ENCODE assay signal across 28 cellular contexts in genomic region chr18:28332071-28332470, GRCh38.
"Had no signal": no experiment of that assay in that cellular context is flagged by ENCODE, and none has a peak within 500 bp of the region (broad histone marks: within the 10 kb centered on the region; RNA-seq: fewer than 3 reads in every experiment).

No MANE protein-coding gene starts in this region.

- H3K4me3 Mint-ChIP-seq: natural killer cell; nephron; neural progenitor cell; stimulated activated effector memory CD8-positive, alpha-beta T cell treated with anti-CD3 and anti-CD28 coated beads, Interleukin-12 subunit alpha, Interleukin-12 subunit beta, amount 100 ng/mL, for 72 hours; stimulated activated naive B cell treated with anti-CD40 and anti-IgM and Interleukin-4, amounts not matched to agents 10 μg/mL and 1 μg/mL and 100 μg/mL, for 72 hours; stimulated activated naive CD8-positive, alpha-beta T cell treated with anti-CD3 and anti-CD28 coated beads, Interleukin-15, Interleukin-2, amounts not matched to agents 100 ng/mL and 50 ng/mL, for 24 hours had no signal

- H2AFZ ChIP-seq: neural progenitor cell, parathyroid adenoma had no signal

- ATAC-seq: natural killer cell; psoas muscle; right cardiac atrium; right lobe of liver; stimulated activated effector memory CD8-positive, alpha-beta T cell treated with anti-CD3 and anti-CD28 coated beads, Interleukin-12 subunit alpha, Interleukin-12 subunit beta, amount 100 ng/mL, for 72 hours; stimulated activated naive B cell treated with anti-CD40 and anti-IgM and Interleukin-4, amounts not matched to agents 10 μg/mL and 1 μg/mL and 100 μg/mL, for 72 hours had no signal

- H3K27me3 Mint-ChIP-seq: progenitor cell of endocrine pancreas; stimulated activated naive B cell treated with anti-CD40 and anti-IgM and Interleukin-4, amounts not matched to agents 10 μg/mL and 1 μg/mL and 100 μg/mL, for 72 hours; stimulated activated naive CD8-positive, alpha-beta T cell treated with anti-CD3 and anti-CD28 coated beads, Interleukin-15, Interleukin-2, amounts not matched to agents 100 ng/mL and 50 ng/mL, for 24 hours had no signal

- H3K36me3 Mint-ChIP-seq: natural killer cell; neural progenitor cell; stimulated activated effector memory CD8-positive, alpha-beta T cell treated with anti-CD3 and anti-CD28 coated beads, Interleukin-12 subunit alpha, Interleukin-12 subunit beta, amount 100 ng/mL, for 72 hours; stimulated activated naive B cell treated with anti-CD40 and anti-IgM and Interleukin-4, amounts not matched to agents 10 μg/mL and 1 μg/mL and 100 μg/mL, for 72 hours had no signal

- H3K4me1 Mint-ChIP-seq: natural killer cell; nephron; stimulated activated effector memory CD8-positive, alpha-beta T cell treated with anti-CD3 and anti-CD28 coated beads, Interleukin-12 subunit alpha, Interleukin-12 subunit beta, amount 100 ng/mL, for 72 hours; stimulated activated naive B cell treated with anti-CD40 and anti-IgM and Interleukin-4, amounts not matched to agents 10 μg/mL and 1 μg/mL and 100 μg/mL, for 72 hours had no signal

- H3K9me3 Mint-ChIP-seq: nephron had no signal

- H3K4me1 ChIP-seq: parathyroid adenoma, psoas muscle, right lobe of liver, sigmoid colon, stomach, thyroid gland, tibial nerve, upper lobe of left lung, vagina had no signal

- H3K4me2 ChIP-seq: neural progenitor cell had no signal

- H3K27me3 ChIP-seq: neural progenitor cell, ovary, right lobe of liver, sigmoid colon, stomach, thyroid gland, tibial nerve, upper lobe of left lung, vagina had no signal

- DNase-seq: natural killer cell; occipital lobe; ovary; posterior cingulate gyrus; psoas muscle; right cardiac atrium; right lobe of liver; sigmoid colon; small intestine; stimulated activated CD4-positive, alpha-beta T cell treated with anti-CD3 and anti-CD28 coated beads, Interleukin-15, amount 100 ng/mL, for 24 hours; stimulated activated CD4-positive, alpha-beta T cell treated with anti-CD3 and anti-CD28 coated beads, Interleukin-2, amount 100 ng/mL, for 24 hours; stimulated activated CD4-positive, alpha-beta T cell treated with anti-CD3 and anti-CD28 coated beads, Interleukin-2, amount 100 ng/mL, for 48 hours; stimulated activated CD4-positive, alpha-beta T cell treated with anti-CD3 and anti-CD28 coated beads, Interleukin-4, amount 100 ng/mL, for 24 hours; stimulated activated naive B cell treated with anti-CD40 and anti-IgM and Interleukin-4, amounts not matched to agents 10 μg/mL and 1 μg/mL and 100 μg/mL, for 72 hours; stimulated activated naive CD4-positive, alpha-beta T cell treated with Interleukin-2 at 50 U/mL for 16 hours; stomach; thyroid gland; trophoblast cell; upper lobe of left lung had no signal

- H3K9me3 ChIP-seq: ovary, psoas muscle, right lobe of liver, sigmoid colon, stomach, thoracic aorta, thyroid gland, tibial nerve, upper lobe of left lung, vagina had no signal

- H3K79me2 ChIP-seq: parathyroid adenoma had no signal

- H3K27ac Mint-ChIP-seq: natural killer cell; nephron; progenitor cell of endocrine pancreas; stimulated activated effector memory CD8-positive, alpha-beta T cell treated with anti-CD3 and anti-CD28 coated beads, Interleukin-12 subunit alpha, Interleukin-12 subunit beta, amount 100 ng/mL, for 72 hours; stimulated activated naive B cell treated with anti-CD40 and anti-IgM and Interleukin-4, amounts not matched to agents 10 μg/mL and 1 μg/mL and 100 μg/mL, for 72 hours; stimulated activated naive CD8-positive, alpha-beta T cell treated with anti-CD3 and anti-CD28 coated beads, Interleukin-15, Interleukin-2, amounts not matched to agents 100 ng/mL and 50 ng/mL, for 24 hours had no signal

- H3K4me3 ChIP-seq: neural progenitor cell, ovary, psoas muscle, right lobe of liver, sigmoid colon, stomach, thoracic aorta, thyroid gland, tibial nerve, upper lobe of left lung, vagina had no signal

- H3K27ac ChIP-seq: neural progenitor cell, ovary, parathyroid adenoma, psoas muscle, right lobe of liver, sigmoid colon, stomach, thoracic aorta, thyroid gland, tibial nerve, upper lobe of left lung, vagina had no signal

- H3K36me3 ChIP-seq: neural progenitor cell, ovary, right lobe of liver, sigmoid colon, stomach, thoracic aorta, thyroid gland, tibial nerve, upper lobe of left lung, vagina had no signal
